Comparison of ENCODE assay signal across 8 cellular contexts in the genomic region with DNA sequence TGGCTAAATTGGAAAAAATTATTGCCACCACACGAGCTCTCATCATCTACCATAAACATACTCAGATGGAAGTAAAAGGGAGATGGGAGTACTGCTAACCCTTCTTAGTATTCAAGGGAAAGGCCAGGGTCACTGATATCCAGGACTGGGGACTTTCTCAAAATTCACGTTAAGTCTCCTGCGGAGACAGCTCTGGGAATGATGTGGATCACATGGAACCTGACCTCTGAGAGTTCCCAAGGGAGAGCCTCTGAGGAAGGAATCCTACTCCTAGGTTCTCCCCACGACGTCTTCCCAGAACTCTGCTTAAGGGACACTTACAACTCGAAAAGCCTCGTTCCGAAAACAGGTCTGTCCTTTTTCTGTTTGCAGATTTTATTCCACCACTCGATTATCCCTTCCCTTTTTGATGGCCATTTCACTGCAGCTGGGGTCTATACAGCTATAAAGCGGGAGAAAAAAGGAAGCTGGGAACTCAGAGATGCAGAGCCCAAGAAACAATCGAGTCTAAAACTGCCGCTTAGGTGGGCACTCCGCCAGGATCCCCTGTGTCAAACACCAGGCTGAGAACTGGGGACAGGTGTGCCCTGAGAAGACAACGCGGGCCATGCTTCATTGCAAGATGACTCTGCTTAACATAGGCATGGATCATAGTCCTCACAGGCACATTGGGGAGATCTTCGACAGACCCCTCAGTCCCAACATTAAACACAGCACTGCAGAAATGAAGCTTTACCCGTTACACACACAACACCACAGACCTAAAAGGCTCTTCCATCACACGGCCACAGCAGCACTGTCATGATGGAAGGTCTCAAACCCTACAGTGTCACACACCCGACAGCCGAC. TPM values are rescaled to one million over a fixed set of nuclear protein-coding genes. Genes with fewer than 3 reads are reported as not detected.
DNase-seq lines count a peak whose midpoint lies in the region; ATAC-seq, FAIRE-seq and TF ChIP-seq lines count a peak whose summit lies in the region.

No MANE protein-coding gene starts in this region.

- peaks cover 15% of the 10 kb centered on the region; the same call in 1 of the 2 replicates for H3K9me3 ChIP-seq in HepG2 (ENCODE audit: low read length)

- POLR2A ChIA-PET in HepG2 (lab: Yijun Ruan, JAX): interaction anchor here (0.8 to 3.4 kb wide), 9 partner anchors 20 to 908 kb away, joined by 3 to 18 read pairs (median 4); a partner anchor contains a TSS

- H3K27me3 Mint-ChIP-seq in activated T-cell treated with anti-CD3 and anti-CD28 coated beads, Interleukin-2, amount 50 U/mL, for 72 hours (ENCODE audit: low read depth): no peaks in the 10 kb centered on the region

- no peak for TF ChIP-seq EP300 in HepG2 (IDR thresholded peaks at IDR 0.05; ENCODE audit: low read depth in 2 of 2, low read length in 2 of 2)
- no peak for TF ChIP-seq EP300 in HepG2 (CRISPR knock-in tag; IDR thresholded peaks at IDR 0.05; ENCODE audit: borderline replicate concordance)

- H4K20me1 ChIP-seq in HepG2 (ENCODE audit: insufficient read depth, low read length): no peaks in the 10 kb centered on the region

- no peak for TF ChIP-seq RAD21 in HepG2 (CRISPR knock-in tag; IDR thresholded peaks at IDR 0.05)

- H3K36me3 Mint-ChIP-seq in activated T-cell treated with anti-CD3 and anti-CD28 coated beads, Interleukin-2, amount 50 U/mL, for 72 hours (ENCODE audit: insufficient read depth in 2 of 2): peaks cover 41 to 60% of the 10 kb centered on the region in 2 donors

- peaks cover 4 to 17% of the 10 kb centered on the region in 2 experiments; a peak in 4 of 5 replicates for H3K36me3 ChIP-seq in HepG2 (replicated peaks in 1 of 2; ENCODE audit: control insufficient read depth in 1 of 2, insufficient read depth in 2 of 2, low read length in 2 of 2)

- H3K4me1 Mint-ChIP-seq in activated T-cell treated with anti-CD3 and anti-CD28 coated beads, Interleukin-2, amount 50 U/mL, for 72 hours (ENCODE audit: low read depth): peaks cover 35% of the 10 kb centered on the region

- TF ChIP-seq CTCF in cardiac fibroblast (IDR thresholded peaks at IDR 0.05; ENCODE audit: low read depth, low read length) (no peak), HepG2 (CRISPR knock-in tag; IDR thresholded peaks at IDR 0.05) (no peak)

- peaks cover 13 to 15% of the 10 kb centered on the region in 2 donors for H3K9me3 Mint-ChIP-seq in activated T-cell treated with anti-CD3 and anti-CD28 coated beads, Interleukin-2, amount 50 U/mL, for 72 hours

- peak in 1 of 2 donors; percentile 12 for DNase-seq in activated T-cell treated with anti-CD3 and anti-CD28 coated beads, Interleukin-2, amount 50 U/mL, for 72 hours
- DNase-seq in activated T-cell treated with anti-CD3 and anti-CD28 coated beads for 4 hours: no peak
- peak; percentile 54 for DNase-seq in NCI-H345 (lab: John Stamatoyannopoulos, UW)
- DNase-seq in cardiac fibroblast (ENCODE audit: low read depth in 2 of 2): peak; percentile 6 to 9
- no peak for DNase-seq in HepG2 (ENCODE audit: low spot score)
- no peak for DNase-seq in HT-29 (ENCODE audit: low spot score)

- H3K27me3 ChIP-seq in HepG2 (ENCODE audit: control insufficient read depth in 1 of 2, insufficient read depth in 2 of 2, low read length in 2 of 2): peaks cover 0 to 3% of the 10 kb centered on the region in 2 experiments; a peak in 2 of 5 replicates

- in situ Hi-C loops in HepG2 (cut with HindIII; ENCODE audit: extremely low pct_ligation_motif_present, low pct_unique_long_range_greater_than_20kb): no loop called here

- CTCF ChIA-PET in HepG2 (lab: Yijun Ruan, JAX; ENCODE audit: low intra/inter-chr PET ratio, low total read pairs): no interaction called here

- peak overlapping the region; percentile 89 to 99 for H3K4me3 Mint-ChIP-seq in activated T-cell treated with anti-CD3 and anti-CD28 coated beads, Interleukin-2, amount 50 U/mL, for 72 hours

- WGBS in HepG2 (ENCODE audit: low lambda C conversion rate): 0% methylated on average over 13 of the region's 20 CpGs

- H3K4me3 ChIP-seq in cardiac fibroblast (replicated peaks in 1 of 2; ENCODE audit: low read depth in 2 of 2, low read length in 2 of 2): peak overlapping the region; percentile 67 to 77
- H3K4me3 ChIP-seq in HepG2 (replicated peaks in 1 of 3; ENCODE audit: insufficient read depth in 1 of 3, low read depth in 2 of 3, low read length in 3 of 3): peak overlapping the region; percentile 70 to 88 (median 86)

- H3K27ac ChIP-seq in HepG2 (ENCODE audit: extremely low read length, insufficient read depth, low read length) (peak overlapping the region; percentile 56), temporal lobe (ENCODE audit: low read depth, low read length) (peak overlapping the region; percentile 0)

- H2AFZ ChIP-seq in HepG2 (ENCODE audit: low read length): peak overlapping the region; percentile 79

- TF ChIP-seq POLR2A in HepG2 (IDR thresholded peaks at IDR 0.05; ENCODE audit: insufficient read depth in 1 of 2, low read depth in 2 of 2, low read length in 2 of 2): no peak

- ATAC-seq in activated T-cell treated with anti-CD3 and anti-CD28 coated beads, Interleukin-2, amount 50 U/mL, for 72 hours (replicated peaks in 1 of 2): no peak
- peak; percentile 73 for ATAC-seq in HepG2
- ATAC-seq in GM19455 (IDR thresholded peaks at IDR 0.05; ENCODE audit: unreplicated experiment): no peak

- H3K4me1 ChIP-seq in HepG2 (ENCODE audit: insufficient read depth, low read length): peaks cover 16% of the 10 kb centered on the region

- BruUV-seq in HepG2 (replicated peaks; lab: Mats Ljungman, UMichigan): TSS peak; percentile 73

- H3K27ac Mint-ChIP-seq in activated T-cell treated with anti-CD3 and anti-CD28 coated beads, Interleukin-2, amount 50 U/mL, for 72 hours: peak overlapping the region; percentile 99

- FAIRE-seq in HepG2 (lab: Jason Lieb, UNC): no peak

- intact Hi-C loops in HepG2 (cut with micrococcal nuclease; ENCODE audit: unreplicated experiment): loop anchor here (2.0 to 5.0 kb wide), 3 partner anchors 20 to 151 kb away; a partner anchor contains a TSS

- peak overlapping the region; percentile 85 for H3K9ac ChIP-seq in HepG2 (ENCODE audit: insufficient read depth, low read depth, low read length)

- H3K79me2 ChIP-seq in HepG2 (ENCODE audit: insufficient read depth, low read length): peaks cover 18% of the 10 kb centered on the region

- H3K4me2 ChIP-seq in HepG2 (ENCODE audit: low read depth, low read length): peak overlapping the region; percentile 90

RNA-seq across cellular contexts. Expression of a gene that starts 0.8 kb away (rescaled TPM):
- 10 to 100 TPM in 1 of 2 donors, 1 to 10 TPM in 1; 7.8 to 11.2 TPM for total RNA-seq in activated T-cell treated with anti-CD3 and anti-CD28 coated beads, Interleukin-2, amount 50 U/mL, for 72 hours
- total RNA-seq in HepG2 (2016; rRNA removed; fragmentation: Illumina TruSeq; extraction: Trizol) (6.8 and 9.3 TPM in 2 replicates), temporal lobe (11.6 TPM)
- total RNA-seq in HepG2 (2016; cell fraction: cytosol; rRNA removed; fragmentation: Illumina TruSeq; extraction: Trizol; ENCODE audit: low read depth): 3.5 and 5.8 TPM in 2 replicates
- 7.9 and 8.5 TPM in 2 replicates for total RNA-seq in HepG2 (2016; cell fraction: insoluble cytoplasmic fraction; rRNA removed; fragmentation: Illumina TruSeq; extraction: Trizol)
- total RNA-seq in HepG2 (2016; cell fraction: membrane; rRNA removed; fragmentation: Illumina TruSeq; extraction: Trizol): 5.0 and 7.0 TPM in 2 replicates
- total RNA-seq in HepG2 (2016; cell fraction: nucleus; rRNA removed; fragmentation: Illumina TruSeq; extraction: Trizol): 7.0 and 10.6 TPM in 2 replicates
- 3.1 and 3.4 TPM in 2 replicates for polyA plus RNA-seq in HepG2 (2011; rRNA removed)
- polyA plus RNA-seq in HepG2 (2011; cell fraction: cytosol; rRNA removed): 1.6 and 2.2 TPM in 2 replicates
- 4.2 and 7.0 TPM in 2 replicates for polyA plus RNA-seq in HepG2 (2011; cell fraction: nucleus; rRNA removed)
- 3.5 and 5.4 TPM in 2 replicates for polyA plus RNA-seq in HepG2 (2012)
- 4.5 and 4.9 TPM in 2 replicates for polyA plus RNA-seq in HepG2 (2016; cell fraction: cytosol; fragmentation: Illumina TruSeq; extraction: Trizol; ENCODE audit: low read depth)
- 5.8 and 6.0 TPM in 2 replicates for polyA plus RNA-seq in HepG2 (2016; cell fraction: insoluble cytoplasmic fraction; fragmentation: Illumina TruSeq; extraction: Trizol; ENCODE audit: low read depth)
- 2.6 and 2.7 TPM in 2 replicates for polyA plus RNA-seq in HepG2 (2016; cell fraction: membrane; fragmentation: Illumina TruSeq; extraction: Trizol; ENCODE audit: low read depth)
- polyA plus RNA-seq in HepG2 (2016; cell fraction: nucleus; fragmentation: Illumina TruSeq; extraction: Trizol; ENCODE audit: insufficient read depth, low read depth): 9.6 and 10.3 TPM in 2 replicates
- 0.48 and 5.5 TPM in 2 replicates for polyA minus RNA-seq in HepG2 (2011; rRNA and poly(A)+ RNA removed; ENCODE audit: low replicate concordance)
- polyA minus RNA-seq in HepG2 (2011; cell fraction: cytosol; rRNA and poly(A)+ RNA removed): 0.62 and 2.4 TPM in 2 replicates
- polyA minus RNA-seq in HepG2 (2011; cell fraction: nucleus; rRNA and poly(A)+ RNA removed): 10.4 and 15.2 TPM in 2 replicates
- 0.41 and 0.86 TPM in 2 replicates for total RNA-seq in HT-29 (2014; rRNA removed; shearing (Covaris generic))

RNA-seq across cellular contexts. Expression of a gene that starts 20.0 kb away (rescaled TPM):
- 1 to 10 TPM; 6.9 to 9.7 TPM for total RNA-seq in activated T-cell treated with anti-CD3 and anti-CD28 coated beads, Interleukin-2, amount 50 U/mL, for 72 hours
- 2.4 and 3.2 TPM in 2 replicates for total RNA-seq in HepG2 (2016; rRNA removed; fragmentation: Illumina TruSeq; extraction: Trizol)
- 1.0 and 2.3 TPM in 2 replicates for total RNA-seq in HepG2 (2016; cell fraction: cytosol; rRNA removed; fragmentation: Illumina TruSeq; extraction: Trizol; ENCODE audit: low read depth)
- 3.8 and 5.1 TPM in 2 replicates for total RNA-seq in HepG2 (2016; cell fraction: insoluble cytoplasmic fraction; rRNA removed; fragmentation: Illumina TruSeq; extraction: Trizol)
- 4.0 and 5.2 TPM in 2 replicates for total RNA-seq in HepG2 (2016; cell fraction: membrane; rRNA removed; fragmentation: Illumina TruSeq; extraction: Trizol)
- total RNA-seq in HepG2 (2016; cell fraction: nucleus; rRNA removed; fragmentation: Illumina TruSeq; extraction: Trizol): 7.3 and 7.4 TPM in 2 replicates
- polyA plus RNA-seq in HepG2 (2011; rRNA removed): 1.6 and 1.7 TPM in 2 replicates
- polyA plus RNA-seq in HepG2 (2011; cell fraction: cytosol; rRNA removed): 0.50 and 1.3 TPM in 2 replicates
- polyA plus RNA-seq in HepG2 (2011; cell fraction: nucleus; rRNA removed): 2.7 and 3.5 TPM in 2 replicates
- 1.8 and 3.9 TPM in 2 replicates for polyA plus RNA-seq in HepG2 (2012)
- 0.23 and 0.26 TPM in 2 replicates for polyA plus RNA-seq in HepG2 (2016; cell fraction: cytosol; fragmentation: Illumina TruSeq; extraction: Trizol; ENCODE audit: low read depth)
- 2.1 and 2.8 TPM in 2 replicates for polyA plus RNA-seq in HepG2 (2016; cell fraction: insoluble cytoplasmic fraction; fragmentation: Illumina TruSeq; extraction: Trizol; ENCODE audit: low read depth)
- polyA plus RNA-seq in HepG2 (2016; cell fraction: membrane; fragmentation: Illumina TruSeq; extraction: Trizol; ENCODE audit: low read depth): 0.72 and 0.94 TPM in 2 replicates
- 9.3 and 9.6 TPM in 2 replicates for polyA plus RNA-seq in HepG2 (2016; cell fraction: nucleus; fragmentation: Illumina TruSeq; extraction: Trizol; ENCODE audit: insufficient read depth, low read depth)
- 0.12 and 0.89 TPM in 2 replicates for polyA minus RNA-seq in HepG2 (2011; rRNA and poly(A)+ RNA removed; ENCODE audit: low replicate concordance)
- 1.5 and 2.5 TPM in 2 replicates for polyA minus RNA-seq in HepG2 (2011; cell fraction: cytosol; rRNA and poly(A)+ RNA removed)
- 8.4 and 12.9 TPM in 2 replicates for polyA minus RNA-seq in HepG2 (2011; cell fraction: nucleus; rRNA and poly(A)+ RNA removed)
- total RNA-seq in temporal lobe: 28.0 TPM
- not detected in 2 replicates for total RNA-seq in HT-29 (2014; rRNA removed; shearing (Covaris generic))

Comparison
In these comparisons a context has a peak if more than half of its experiments do, and no peak if none do; other contexts are left out.
1. DNase-seq: peak in NCI-H345 (single experiment) and cardiac fibroblast (2 of 2); none in activated T-cell treated with anti-CD3 and anti-CD28 coated beads for 4 hours (single experiment), HepG2 (single experiment) and HT-29 (single experiment).